Comparison of ENCODE assay signal across 17 cellular contexts in the genomic region with DNA sequence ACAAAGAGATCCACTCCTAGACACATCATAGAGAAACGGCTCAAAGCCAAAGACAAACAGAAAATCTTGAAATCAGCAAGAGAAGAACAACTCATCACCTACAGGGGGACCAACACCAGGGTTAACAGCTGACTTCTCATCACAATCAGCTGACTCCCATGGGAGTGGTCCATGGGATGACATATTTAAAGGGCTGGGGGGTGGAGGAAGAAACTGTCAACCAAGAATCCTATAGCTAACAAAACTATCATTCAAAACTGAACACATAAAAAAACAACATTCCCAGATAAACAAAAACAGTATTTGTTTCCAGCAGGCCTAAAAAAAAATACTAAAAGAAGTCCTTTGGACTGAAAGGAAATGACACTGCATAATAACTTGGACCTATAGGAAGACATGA.
DNase-seq lines count a peak whose midpoint lies in the region; ATAC-seq, FAIRE-seq and TF ChIP-seq lines count a peak whose summit lies in the region.
"Had no signal": no experiment of that assay in that cellular context is flagged by ENCODE, and none has a peak within 500 bp of the region (broad histone marks: within the 10 kb centered on the region; RNA-seq: fewer than 3 reads in every experiment).

No MANE protein-coding gene starts in this region.

- no CpG with 5 or more reads among the region's 1 CpG for WGBS in right lobe of liver (ENCODE audit: insufficient coverage, low coverage, low lambda C conversion rate, missing lambda C conversion rate)

- H3K9me3 ChIP-seq in right lobe of liver, result no peaks in the 10 kb centered on the region
- H3K9me3 ChIP-seq: BLaER1 had no signal

- in situ Hi-C loops in SK-MEL-5 (cut with HindIII; ENCODE audit: low pct_unique_long_range_greater_than_20kb, low sequenced_read_pairs), result no loop called here

- no peak for ATAC-seq in right lobe of liver
- ATAC-seq: GM12878, HCT116, HepG2 had no signal

- no peaks in the 10 kb centered on the region for H3K27me3 ChIP-seq in right lobe of liver
- H3K27me3 ChIP-seq: BLaER1 had no signal

- DNase-seq in SK-MEL-5 (ENCODE audit: low read depth, low spot score) (peak; percentile 92), fibroblast of mammary gland (ENCODE audit: low read depth) (peak; percentile 24), islet precursor cell (no peak), NCI-H2081 (lab: John Stamatoyannopoulos, UW) (no peak), right lobe of liver (no peak), KG1 (lab: John Stamatoyannopoulos, UW) (no peak)
- DNase-seq: 8988T; Calu3; CD4-positive, alpha-beta memory T cell; DMS79 treated with DMSO at 0.1 percent for 48 hours; GOT3; H7 had no signal

- FAIRE-seq in G401.6 (lab: Jason Lieb, UNC), result peak; percentile 17
- FAIRE-seq: GM12878, HepG2 had no signal

- peaks cover 0 to 24% (median 11%) of the 10 kb centered on the region in 4 donors for H3K4me1 ChIP-seq in right lobe of liver
- H3K4me1 ChIP-seq: BLaER1 had no signal

- no peak overlapping the region for H3K27ac ChIP-seq in right lobe of liver
- H3K27ac ChIP-seq: BLaER1 had no signal

- peaks cover 0 to 15% (median 4%) of the 10 kb centered on the region in 4 donors for H3K36me3 ChIP-seq in right lobe of liver
- H3K36me3 ChIP-seq: BLaER1 had no signal

- TF ChIP-seq POLR2A in right lobe of liver (IDR thresholded peaks at IDR 0.05), result no peak

- TF ChIP-seq CTCF in fibroblast of mammary gland (conservative IDR thresholded peaks at IDR 0.05; ENCODE audit: control insufficient read depth, insufficient read depth, low read depth, low read length), result no peak
- TF ChIP-seq CTCF in right lobe of liver (IDR thresholded peaks at IDR 0.05), result no peak

- intact Hi-C loops in right lobe of liver (cut with DNase I), result no loop called here

- H3K4me3 ChIP-seq in fibroblast of mammary gland (ENCODE audit: control insufficient read depth, low read depth, low read length) (no peak overlapping the region), right lobe of liver (no peak overlapping the region)
- H3K4me3 ChIP-seq: BLaER1, GM12878 had no signal

Comparison
In these comparisons a context has a peak if more than half of its experiments do, and no peak if none do; other contexts are left out.
1. DNase-seq: peak in SK-MEL-5 (single experiment) and fibroblast of mammary gland (single experiment); none in islet precursor cell (single experiment), NCI-H2081 (0 of 2), right lobe of liver (0 of 3) and KG1 (single experiment).